20 cellular contexts compared by ENCODE assay signal in genomic region chr3:117080899-117081298, GRCh38.
"Had no signal": no experiment of that assay in that cellular context is flagged by ENCODE, and none has a peak within 500 bp of the region (broad histone marks: within the 10 kb centered on the region; RNA-seq: fewer than 3 reads in every experiment).

No MANE protein-coding gene starts in this region.

- H3K4me3 Mint-ChIP-seq: naive thymus-derived CD8-positive, alpha-beta T cell had no signal

- H3K4me3 ChIP-seq: esophagus squamous epithelium, gastroesophageal sphincter, mucosa of descending colon, ovary, right atrium auricular region, sigmoid colon, skin epidermis, stomach, upper lobe of right lung, vagina had no signal

- H3K4me1 Mint-ChIP-seq: naive thymus-derived CD8-positive, alpha-beta T cell had no signal

- H3K27me3 ChIP-seq: esophagus squamous epithelium, gastroesophageal sphincter, ovary, right atrium auricular region, sigmoid colon, stomach, upper lobe of right lung, vagina had no signal

- H3K36me3 ChIP-seq: esophagus squamous epithelium, gastroesophageal sphincter, ovary, right atrium auricular region, sigmoid colon, stomach, upper lobe of right lung, vagina had no signal

- H3K4me1 ChIP-seq: esophagus squamous epithelium, gastroesophageal sphincter, right atrium auricular region, sigmoid colon, stomach, upper lobe of right lung had no signal

- H3K27me3 Mint-ChIP-seq: naive thymus-derived CD8-positive, alpha-beta T cell had no signal

- H3K27ac Mint-ChIP-seq: naive thymus-derived CD8-positive, alpha-beta T cell had no signal

- DNase-seq: central memory CD4-positive, alpha-beta T cell; cortex of kidney; effector memory CD4-positive, alpha-beta T cell; esophagus squamous epithelium; foreskin fibroblast; glutamatergic neuron; mucosa of descending colon; naive thymus-derived CD8-positive, alpha-beta T cell; ovary; sigmoid colon; stimulated activated CD4-positive, alpha-beta T cell treated with anti-CD3 and anti-CD28 coated beads, Interleukin-12 subunit alpha, Interleukin-12 subunit beta, amount 100 ng/mL, for 4 hours; stimulated activated naive CD4-positive, alpha-beta T cell; stomach; substantia nigra; upper lobe of right lung had no signal

- H3K36me3 Mint-ChIP-seq: naive thymus-derived CD8-positive, alpha-beta T cell had no signal

- H3K9me3 ChIP-seq: esophagus squamous epithelium, gastroesophageal sphincter, mucosa of descending colon, ovary, right atrium auricular region, sigmoid colon, stomach, upper lobe of right lung, vagina had no signal

- H3K27ac ChIP-seq: epithelial cell of prostate, esophagus squamous epithelium, gastroesophageal sphincter, ovary, right atrium auricular region, sigmoid colon, skin epidermis, stomach, upper lobe of right lung, vagina had no signal
